12 cellular contexts compared by ENCODE assay signal in the genomic region with DNA sequence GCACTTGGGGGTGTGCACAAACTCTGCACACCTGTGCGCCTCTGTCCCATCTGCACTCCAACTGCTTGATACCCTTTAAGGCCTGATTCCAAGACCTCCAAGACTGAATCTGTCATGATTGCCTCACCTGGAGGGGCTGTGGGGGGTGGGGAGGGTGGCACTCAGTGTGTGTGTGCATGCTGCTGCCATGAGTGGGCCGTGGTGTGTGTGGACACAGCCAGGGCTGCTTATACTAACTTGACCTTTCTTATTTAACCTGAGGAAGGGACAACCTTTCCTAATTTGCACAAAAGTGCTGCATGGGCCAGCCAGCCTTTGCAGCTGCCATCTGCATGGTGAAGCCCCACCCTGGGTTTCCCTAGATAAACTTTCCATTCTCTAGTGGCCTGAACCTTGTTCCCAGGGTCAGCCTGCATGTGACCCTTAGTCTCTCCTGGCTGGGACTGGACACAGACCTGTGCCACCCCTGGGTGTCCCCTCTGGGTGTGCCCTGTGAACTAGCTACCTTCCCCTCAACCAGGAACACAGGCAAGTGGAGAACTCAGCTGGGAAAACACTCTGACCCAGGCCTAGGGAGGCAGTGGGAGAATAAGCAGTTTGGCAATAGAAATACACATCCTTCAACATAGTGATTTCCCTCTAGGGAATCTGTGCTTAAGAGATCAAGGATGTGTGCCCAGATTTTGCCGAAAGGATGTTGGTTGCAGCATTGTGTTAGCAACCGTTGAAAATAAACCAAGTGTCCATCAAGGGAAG. TPM values are rescaled to one million over a fixed set of nuclear protein-coding genes. Genes with fewer than 3 reads are reported as not detected.
DNase-seq lines count a peak whose midpoint lies in the region; FAIRE-seq and TF ChIP-seq lines count a peak whose summit lies in the region.
"Had no signal": no experiment of that assay in that cellular context is flagged by ENCODE, and none has a peak within 500 bp of the region (broad histone marks: within the 10 kb centered on the region; RNA-seq: fewer than 3 reads in every experiment).

No MANE protein-coding gene starts in this region.

- peak; percentile 20 for FAIRE-seq in keratinocyte (lab: Jason Lieb, UNC)
- FAIRE-seq: D721Med had no signal

- H3K27me3 ChIP-seq in keratinocyte (ENCODE audit: control insufficient read depth, extremely low read depth, insufficient read depth, low read length) (no peaks in the 10 kb centered on the region), transverse colon (no peaks in the 10 kb centered on the region), stomach (no peaks in the 10 kb centered on the region)
- H3K27me3 ChIP-seq: upper lobe of right lung had no signal

- WGBS in transverse colon (ENCODE audit: low coverage in 1 of 2), 2 donors = 74 to 80% methylated on average over 1 to 4 of the region's 4 CpGs
- WGBS in stomach, 5 donors = 37 to 70% (median 52%) methylated on average over 3 to 4 of the region's 4 CpGs

- H3K4me1 ChIP-seq in keratinocyte (ENCODE audit: control insufficient read depth, extremely low read depth, insufficient read depth, low read length) (no peaks in the 10 kb centered on the region), transverse colon (peaks cover 0 to 8% (median 0%) of the 10 kb centered on the region in 4 donors), stomach (peaks cover 15 to 29% (median 17%) of the 10 kb centered on the region in 4 donors)

- no peak overlapping the region for H3K9ac ChIP-seq in keratinocyte (ENCODE audit: control insufficient read depth, extremely low read depth, insufficient read depth, low read length)

- TF ChIP-seq CTCF in keratinocyte (optimal IDR thresholded peaks at IDR 0.05 in 1 of 3, IDR thresholded peaks at IDR 0.05 in 1 of 3, conservative IDR thresholded peaks at IDR 0.05 in 1 of 3; ENCODE audit: extremely low read depth in 1 of 3, insufficient read depth in 2 of 3, low read length in 3 of 3) (no peak), transverse colon (IDR thresholded peaks at IDR 0.05) (no peak), stomach (IDR thresholded peaks at IDR 0.05) (no peak), type B pancreatic cell (conservative IDR thresholded peaks at IDR 0.05) (no peak)

- H3K27ac ChIP-seq in keratinocyte (ENCODE audit: control insufficient read depth, insufficient read depth, low read length) = no peak overlapping the region
- peak overlapping the region in 3 of 4 donors; percentile 39 to 51 (median 44) for H3K27ac ChIP-seq in transverse colon
- H3K27ac ChIP-seq in stomach = peak overlapping the region in 2 of 5 donors; percentile 8 to 60
- H3K27ac ChIP-seq: upper lobe of right lung had no signal

- dilution Hi-C loops in keratinocyte (cut with MboI; ENCODE audit: extremely low pct_ligation_motif_present, low sequenced_read_pairs) = no loop called here

- in situ Hi-C loops in transverse colon (cut with MboI; ENCODE audit: low pct_ligation_motif_present in 1 of 4, low pct_unique_long_range_greater_than_20kb in 1 of 4, low sequenced_read_pairs in 3 of 4) = loop anchor here in 3 of 4 donors (25.0 kb wide), 1 partner anchor 184 kb away; no protein-coding TSS in a partner anchor

- H4K20me1 ChIP-seq in keratinocyte (ENCODE audit: control insufficient read depth, extremely low read depth, insufficient read depth, low read length) = no peaks in the 10 kb centered on the region

- DNase-seq in T-helper 1 cell = no peak
- DNase-seq in ecto neural progenitor cell (ENCODE audit: low spot score) = peak; percentile 35
- DNase-seq in keratinocyte (ENCODE audit: low read depth, low spot score) = no peak
- DNase-seq in transverse colon = no peak
- DNase-seq in stomach = no peak
- no peak for DNase-seq in type B pancreatic cell (ENCODE audit: extremely low spot score, unreplicated experiment)
- DNase-seq in cerebellum (ENCODE audit: low spot score) = no peak
- DNase-seq: activated CD8-positive, alpha-beta memory T cell treated with anti-CD3 and anti-CD28 coated beads, Interleukin-2, amount 50 U/mL, for 48 hours; upper lobe of right lung had no signal

- H2AFZ ChIP-seq in keratinocyte (ENCODE audit: control insufficient read depth, low read length) = peak overlapping the region; percentile 8

- H3K36me3 Mint-ChIP-seq in T-helper 1 cell treated with Interleukin-12 subunit alpha and Interleukin-12 subunit beta and Interleukin-4 antibody, amounts not matched to agents 30 μg/mL and 1 μg/mL, for 36 hours (ENCODE audit: low read depth) = peaks cover 2% of the 10 kb centered on the region
- no peaks in the 10 kb centered on the region for H3K36me3 Mint-ChIP-seq in type B pancreatic cell

- no peak overlapping the region for H3K4me2 ChIP-seq in keratinocyte (ENCODE audit: control insufficient read depth, extremely low read depth, insufficient read depth, low read depth, low read length)

- H3K4me3 ChIP-seq in keratinocyte (ENCODE audit: control insufficient read depth in 2 of 3, extremely low read depth in 1 of 3, insufficient read depth in 2 of 3, low read depth in 1 of 3, low read length in 3 of 3) (no peak overlapping the region), transverse colon (no peak overlapping the region), stomach (no peak overlapping the region)
- H3K4me3 ChIP-seq: upper lobe of right lung had no signal

- peaks cover 7% of the 10 kb centered on the region for H3K9me3 Mint-ChIP-seq in T-helper 1 cell treated with Interleukin-12 subunit alpha and Interleukin-12 subunit beta and Interleukin-4 antibody, amounts not matched to agents 30 μg/mL and 1 μg/mL, for 36 hours
- H3K9me3 Mint-ChIP-seq in type B pancreatic cell = no peaks in the 10 kb centered on the region

- H3K79me2 ChIP-seq in keratinocyte (ENCODE audit: control insufficient read depth, insufficient read depth, low read length) = no peaks in the 10 kb centered on the region

- H3K4me1 Mint-ChIP-seq in T-helper 1 cell treated with Interleukin-12 subunit alpha and Interleukin-12 subunit beta and Interleukin-4 antibody, amounts not matched to agents 30 μg/mL and 1 μg/mL, for 36 hours (ENCODE audit: low read depth) = peaks cover 11% of the 10 kb centered on the region
- peaks cover 8% of the 10 kb centered on the region for H3K4me1 Mint-ChIP-seq in type B pancreatic cell (ENCODE audit: unreplicated experiment)

- H3K36me3 ChIP-seq in keratinocyte (ENCODE audit: control insufficient read depth in 2 of 2, extremely low read depth in 1 of 2, insufficient read depth in 2 of 2, low read length in 2 of 2) = no peaks in the 10 kb centered on the region
- no peaks in the 10 kb centered on the region for H3K36me3 ChIP-seq in transverse colon
- no peaks in the 10 kb centered on the region for H3K36me3 ChIP-seq in stomach
- H3K36me3 ChIP-seq: upper lobe of right lung had no signal

- no peaks in the 10 kb centered on the region for H3K9me1 ChIP-seq in keratinocyte (ENCODE audit: control insufficient read depth, extremely low read depth, insufficient read depth, low read length)

- H3K27me3 Mint-ChIP-seq in T-helper 1 cell treated with Interleukin-12 subunit alpha and Interleukin-12 subunit beta and Interleukin-4 antibody, amounts not matched to agents 30 μg/mL and 1 μg/mL, for 36 hours (ENCODE audit: low read depth) = no peaks in the 10 kb centered on the region
- no peaks in the 10 kb centered on the region for H3K27me3 Mint-ChIP-seq in type B pancreatic cell

- no peak for TF ChIP-seq POLR2A in transverse colon (IDR thresholded peaks at IDR 0.05)
- TF ChIP-seq POLR2A in stomach (IDR thresholded peaks at IDR 0.05) = no peak

- H3K4me3 Mint-ChIP-seq in T-helper 1 cell treated with Interleukin-12 subunit alpha and Interleukin-12 subunit beta and Interleukin-4 antibody, amounts not matched to agents 30 μg/mL and 1 μg/mL, for 36 hours = no peak overlapping the region
- no peak overlapping the region for H3K4me3 Mint-ChIP-seq in type B pancreatic cell
- H3K4me3 Mint-ChIP-seq: nephron had no signal

- H3K27ac Mint-ChIP-seq in T-helper 1 cell treated with Interleukin-12 subunit alpha and Interleukin-12 subunit beta and Interleukin-4 antibody, amounts not matched to agents 30 μg/mL and 1 μg/mL, for 36 hours = peak overlapping the region; percentile 52
- H3K27ac Mint-ChIP-seq in type B pancreatic cell = no peak overlapping the region
- H3K27ac Mint-ChIP-seq: nephron had no signal

- H3K9me3 ChIP-seq in keratinocyte (ENCODE audit: control insufficient read depth, low read depth, low read length) = no peaks in the 10 kb centered on the region
- no peaks in the 10 kb centered on the region for H3K9me3 ChIP-seq in transverse colon
- H3K9me3 ChIP-seq in stomach = peaks cover 0 to 5% (median 0%) of the 10 kb centered on the region in 4 donors
- H3K9me3 ChIP-seq: upper lobe of right lung had no signal

- intact Hi-C loops in transverse colon (cut with DNase I; ENCODE audit: low total_unique reads) = no loop called here
- intact Hi-C loops in stomach (cut with DNase I; ENCODE audit: low total_unique reads) = no loop called here

- TF ChIP-seq EP300 in transverse colon (IDR thresholded peaks at IDR 0.05; ENCODE audit: low read depth) (no peak), stomach (IDR thresholded peaks at IDR 0.05) (no peak)

RNA-seq across cellular contexts. Expression of a gene that starts 45.4 kb away (rescaled TPM):
- polyA plus RNA-seq in keratinocyte (712 to 984 TPM (median 777 TPM) in 3 replicates), stomach (10 to 100 TPM; 21.8 to 36.7 (median 29.6) TPM)
- 449 TPM for polyA plus RNA-seq in keratinocyte (2011; ENCODE audit: low read depth)
- polyA plus RNA-seq in keratinocyte (2011; cell fraction: cytosol; rRNA removed) = 673 and 675 TPM in 2 replicates
- 1,006 and 1,193 TPM in 2 replicates for polyA plus RNA-seq in keratinocyte (2011; cell fraction: nucleus; rRNA removed)
- polyA plus RNA-seq in keratinocyte (2012; ENCODE audit: low replicate concordance) = 451 and 482 TPM in 2 replicates
- 466 to 661 TPM (median 564 TPM) in 3 replicates for polyA minus RNA-seq in keratinocyte
- polyA minus RNA-seq in keratinocyte (2011; cell fraction: cytosol; rRNA and poly(A)+ RNA removed) = 657 TPM
- polyA minus RNA-seq in keratinocyte (2011; cell fraction: nucleus; rRNA and poly(A)+ RNA removed) = 427 and 766 TPM in 2 replicates
- total RNA-seq in transverse colon (100 to 1,000 TPM in 1 of 4 donors, 10 to 100 TPM in 3; 27.2 to 181 (median 40.1) TPM), stomach (10 to 100 TPM; 35.0 to 63.8 (median 54.7) TPM), type B pancreatic cell (ENCODE audit: low replicate concordance) (9.9 and 36.3 TPM in 2 replicates), cerebellum (140 TPM)

RNA-seq across cellular contexts. Expression of a gene that starts 56.6 kb away (rescaled TPM):
- 72.7 to 124 TPM (median 83.9 TPM) in 3 replicates for polyA plus RNA-seq in keratinocyte
- 172 TPM for polyA plus RNA-seq in keratinocyte (2011; ENCODE audit: low read depth)
- polyA plus RNA-seq in keratinocyte (2011; cell fraction: cytosol; rRNA removed) = 76.6 and 79.2 TPM in 2 replicates
- 175 and 197 TPM in 2 replicates for polyA plus RNA-seq in keratinocyte (2011; cell fraction: nucleus; rRNA removed)
- polyA plus RNA-seq in keratinocyte (2012; ENCODE audit: low replicate concordance) = 52.2 and 143 TPM in 2 replicates
- 218 to 406 TPM (median 316 TPM) in 3 replicates for polyA minus RNA-seq in keratinocyte
- 176 TPM for polyA minus RNA-seq in keratinocyte (2011; cell fraction: cytosol; rRNA and poly(A)+ RNA removed)
- 292 and 558 TPM in 2 replicates for polyA minus RNA-seq in keratinocyte (2011; cell fraction: nucleus; rRNA and poly(A)+ RNA removed)
- 100 to 1,000 TPM; 309 to 483 (median 316) TPM for total RNA-seq in transverse colon
- total RNA-seq in stomach = 100 to 1,000 TPM in 2 of 5 donors, 10 to 100 TPM in 3; 82.6 to 165 (median 86.1) TPM
- polyA plus RNA-seq in stomach = 10 to 100 TPM; 11.2 to 31.4 (median 13.3) TPM
- 35.7 and 38.0 TPM in 2 replicates for total RNA-seq in type B pancreatic cell (ENCODE audit: low replicate concordance)
- 20.0 TPM for total RNA-seq in cerebellum
